Comparison of ENCODE assay signal across 1 cellular context in the genomic region with DNA sequence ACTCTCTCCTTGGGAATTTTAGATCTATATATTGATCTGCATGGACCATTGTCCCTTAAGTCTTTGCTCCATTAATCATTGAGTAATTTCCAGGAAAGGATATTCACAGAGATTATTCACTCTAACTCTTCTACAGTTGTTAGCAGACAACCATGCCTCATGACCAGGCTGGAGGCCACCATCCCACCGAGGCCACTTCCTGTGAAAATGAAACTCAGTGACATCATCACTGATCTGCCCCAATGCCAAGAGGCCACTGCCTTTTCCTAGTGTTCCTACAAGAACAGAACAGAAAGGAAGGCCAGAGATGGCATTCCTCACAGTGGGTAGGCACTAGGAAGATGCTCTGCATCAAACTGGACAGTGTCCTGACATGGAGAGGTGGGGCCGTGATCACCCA.
TF ChIP-seq lines count a peak whose summit lies in the region.

No MANE protein-coding gene starts in this region.

TF ChIP-seq in SK-N-SH treated with all-trans-retinoic acid at 6 μM for 48 hours, 23 proteins besides CTCF, POLR2A, EP300 and RAD21:
- TF ChIP-seq, protein P1, sequence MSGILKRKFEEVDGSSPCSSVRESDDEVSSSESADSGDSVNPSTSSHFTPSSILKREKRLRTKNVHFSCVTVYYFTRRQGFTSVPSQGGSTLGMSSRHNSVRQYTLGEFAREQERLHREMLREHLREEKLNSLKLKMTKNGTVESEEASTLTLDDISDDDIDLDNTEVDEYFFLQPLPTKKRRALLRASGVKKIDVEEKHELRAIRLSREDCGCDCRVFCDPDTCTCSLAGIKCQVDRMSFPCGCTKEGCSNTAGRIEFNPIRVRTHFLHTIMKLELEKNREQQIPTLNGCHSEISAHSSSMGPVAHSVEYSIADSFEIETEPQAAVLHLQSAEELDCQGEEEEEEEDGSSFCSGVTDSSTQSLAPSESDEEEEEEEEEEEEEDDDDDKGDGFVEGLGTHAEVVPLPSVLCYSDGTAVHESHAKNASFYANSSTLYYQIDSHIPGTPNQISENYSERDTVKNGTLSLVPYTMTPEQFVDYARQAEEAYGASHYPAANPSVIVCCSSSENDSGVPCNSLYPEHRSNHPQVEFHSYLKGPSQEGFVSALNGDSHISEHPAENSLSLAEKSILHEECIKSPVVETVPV (CRISPR knock-in tag; IDR thresholded peaks at IDR 0.05): no peak
- TF ChIP-seq SNAI2 (CRISPR knock-in tag; IDR thresholded peaks at IDR 0.05) (no peak), TCF4 (CRISPR knock-in tag; IDR thresholded peaks at IDR 0.05; ENCODE audit: borderline replicate concordance) (no peak), ZNF70 (CRISPR knock-in tag; IDR thresholded peaks at IDR 0.05) (no peak)
